ENCODE assay signal across 8 cellular contexts in genomic region chr6:89297695-89298351, GRCh38. TPM values are rescaled to one million over a fixed set of nuclear protein-coding genes. Genes with fewer than 3 reads are reported as not detected.
A peak's percentile ranks its signal among the peaks of the same experiment; 100 is the strongest.
DNase-seq lines count a peak whose midpoint lies in the region; ATAC-seq and TF ChIP-seq lines count a peak whose summit lies in the region.

No MANE protein-coding gene starts in this region.

- H3K4me1 Mint-ChIP-seq in CD8-positive, alpha-beta T cell (ENCODE audit: low read depth): peaks cover 20% of the 10 kb centered on the region

- peak overlapping the region; percentile 79 for H3K27ac Mint-ChIP-seq in CD8-positive, alpha-beta T cell

- H3K27me3 Mint-ChIP-seq in CD8-positive, alpha-beta T cell (ENCODE audit: low read depth): no peaks in the 10 kb centered on the region

- H3K9me3 Mint-ChIP-seq in CD8-positive, alpha-beta T cell: no peaks in the 10 kb centered on the region

- H3K4me3 Mint-ChIP-seq in CD8-positive, alpha-beta T cell: peak overlapping the region; percentile 30

- TF ChIP-seq CTCF in CD8-positive, alpha-beta T cell (IDR thresholded peaks at IDR 0.05): no peak
- TF ChIP-seq CTCF in GM20000 (IDR thresholded peaks at IDR 0.05; ENCODE audit: extremely low read depth, missing control alignments): no peak

- intact Hi-C loops in CD8-positive, alpha-beta T cell (cut with DNase I, micrococcal nuclease): loop anchor here in 1 of 2 experiments (5.0 kb wide), 1 partner anchor 49 kb away; no protein-coding TSS in a partner anchor

- DNase-seq in CD8-positive, alpha-beta T cell: peak in 6 of 7 experiments; percentile 19 to 73 (median 34)
- DNase-seq in GM20000 (ENCODE audit: low spot score) (peak; percentile 83), SKM-1 treated with dmso at 0.1 percent for 144 hours (lab: John Stamatoyannopoulos, UW; ENCODE audit: unreplicated experiment) (peak; percentile 73), amniotic epithelial cell (ENCODE audit: low read depth) (peak; percentile 97), left lobe of liver (ENCODE audit: low spot score) (peak; percentile 19), iPS-NIHi7 (ENCODE audit: extremely low spot score) (no peak)
- DNase-seq in stimulated activated CD8-positive, alpha-beta memory T cell treated with anti-CD3 and anti-CD28 coated beads, Interleukin-15, amount 100 ng/mL, for 48 hours (ENCODE audit: low read depth in 2 of 2): peak; percentile 52 to 68

- no peaks in the 10 kb centered on the region for H3K27me3 ChIP-seq in CD8-positive, alpha-beta T cell (ENCODE audit: insufficient read depth, low read length)

- H3K4me3 ChIP-seq in CD8-positive, alpha-beta T cell (ENCODE audit: low read depth, low read length): no peak overlapping the region

- no peaks in the 10 kb centered on the region for H3K36me3 Mint-ChIP-seq in CD8-positive, alpha-beta T cell

- H3K36me3 ChIP-seq in CD8-positive, alpha-beta T cell (ENCODE audit: insufficient read depth, low read length): no peaks in the 10 kb centered on the region

- H3K4me1 ChIP-seq in CD8-positive, alpha-beta T cell (ENCODE audit: insufficient read depth, low read length): peaks cover 17% of the 10 kb centered on the region

- CTCF ChIA-PET in CD8-positive, alpha-beta T cell (lab: Charles Lee): interaction anchor here (0.6 to 1.2 kb wide), 3 partner anchors 37 to 205 kb away, joined by 3 to 4 read pairs (median 3); no protein-coding TSS in a partner anchor

- POLR2A ChIA-PET in CD8-positive, alpha-beta T cell (lab: Charles Lee): interaction anchor here (1.0 to 1.7 kb wide), 3 partner anchors 54 to 151 kb away, joined by 3 to 6 read pairs (median 5); partner anchors contain the start of genes PM20D2 and UBE2J1

- no peaks in the 10 kb centered on the region for H3K9me3 ChIP-seq in CD8-positive, alpha-beta T cell (ENCODE audit: low read length)

- ATAC-seq in CD8-positive, alpha-beta T cell: peak; percentile 73
- ATAC-seq in HG03521 (IDR thresholded peaks at IDR 0.05; ENCODE audit: unreplicated experiment) (peak; percentile 80), left lobe of liver (no peak)

- H3K27ac ChIP-seq in CD8-positive, alpha-beta T cell (ENCODE audit: low read depth, low read length): no peak overlapping the region

RNA-seq across cellular contexts. Expression of gene GABRR2, which starts 17.3 kb away (rescaled TPM):
- under 1 TPM; 0.43 to 0.64 TPM for total RNA-seq in CD8-positive, alpha-beta T cell
- total RNA-seq in left lobe of liver: 0.58 TPM

RNA-seq across cellular contexts. Expression of gene UBE2J1, which starts 54.7 kb away (rescaled TPM):
- total RNA-seq in CD8-positive, alpha-beta T cell: 10 to 100 TPM; 34.1 to 37.5 TPM
- total RNA-seq in left lobe of liver: 16.0 TPM
